In genomic region chr18:48799724-48800315, GRCh38 we compare ENCODE assay signal across 17 cellular contexts.
DNase-seq lines count a peak whose midpoint lies in the region; ATAC-seq and TF ChIP-seq lines count a peak whose summit lies in the region.
"Had no signal": no experiment of that assay in that cellular context is flagged by ENCODE, and none has a peak within 500 bp of the region (broad histone marks: within the 10 kb centered on the region; RNA-seq: fewer than 3 reads in every experiment).

No MANE protein-coding gene starts in this region.

- H3K56ac ChIP-seq in IMR-90 (ENCODE audit: extremely low read depth, insufficient read depth, low read length), result no peak overlapping the region

- H3K36me3 ChIP-seq in IMR-90 (ENCODE audit: control insufficient read depth, insufficient read depth, low read length), result peaks cover 54% of the 10 kb centered on the region
- H3K36me3 ChIP-seq: pancreas, transverse colon had no signal

- H4K8ac ChIP-seq in IMR-90 (ENCODE audit: low read depth in 2 of 2, low read length in 2 of 2), result no peak overlapping the region

- CTCF ChIA-PET in activated CD4-positive, alpha-beta T cell treated with anti-CD3 and anti-CD28 coated beads for 36 hours (lab: Charles Lee), result interaction anchor here (1.0 kb wide), 1 partner anchor 28 kb away, joined by 4 read pairs; no protein-coding TSS in a partner anchor
- CTCF ChIA-PET in IMR-90 (lab: Yijun Ruan, JAX), result no interaction called here

- H2AFZ ChIP-seq in IMR-90 (replicated peaks; ENCODE audit: low read length, poor library complexity), result no peak overlapping the region
- H2AFZ ChIP-seq: hepatocyte had no signal

- no peak overlapping the region for H4K5ac ChIP-seq in IMR-90 (ENCODE audit: low read depth, low read length)

- no peak for TF ChIP-seq CTCF in IMR-90 (conservative IDR thresholded peaks at IDR 0.05; ENCODE audit: low read depth, low read length)
- TF ChIP-seq CTCF in chondrocyte (IDR thresholded peaks at IDR 0.05), result no peak

- H2BK15ac ChIP-seq in IMR-90 (ENCODE audit: low read depth, low read length), result no peak overlapping the region

- peak; percentile 37 for ATAC-seq in activated CD4-positive, alpha-beta T cell treated with anti-CD3 and anti-CD28 coated beads for 36 hours
- ATAC-seq in IMR-90 (ENCODE audit: low read depth), result no peak
- no peak for ATAC-seq in stimulated activated naive B cell treated with anti-CD40 and anti-IgM and Interleukin-4, amounts not matched to agents 10 μg/mL and 1 μg/mL and 100 μg/mL, for 72 hours (replicated peaks)
- no peak for ATAC-seq in GM18858 (IDR thresholded peaks at IDR 0.05; ENCODE audit: unreplicated experiment)
- ATAC-seq: CD8-positive, alpha-beta T cell; esophagus mucosa; pancreas had no signal

- H3K27ac Mint-ChIP-seq in activated CD4-positive, alpha-beta T cell treated with anti-CD3 and anti-CD28 coated beads for 36 hours, result no peak overlapping the region
- H3K27ac Mint-ChIP-seq in chondrocyte (ENCODE audit: unreplicated experiment), result no peak overlapping the region
- peak overlapping the region; percentile 98 for H3K27ac Mint-ChIP-seq in stimulated activated naive B cell treated with anti-CD40 and anti-IgM and Interleukin-4, amounts not matched to agents 10 μg/mL and 1 μg/mL and 100 μg/mL, for 72 hours
- H3K27ac Mint-ChIP-seq: activated CD4-positive, alpha-beta memory T cell treated with anti-CD3 and anti-CD28 coated beads for 36 hours; CD8-positive, alpha-beta T cell; T-helper 1 cell treated with Interleukin-12 subunit alpha and Interleukin-12 subunit beta and Interleukin-4 antibody, amounts not matched to agents 30 μg/mL and 1 μg/mL, for 36 hours had no signal

- no peaks in the 10 kb centered on the region for H3K27me3 ChIP-seq in IMR-90 (ENCODE audit: control insufficient read depth, insufficient read depth, low read length)
- H3K27me3 ChIP-seq: hepatocyte, pancreas, transverse colon had no signal

- H3K27me3 Mint-ChIP-seq in activated CD4-positive, alpha-beta T cell treated with anti-CD3 and anti-CD28 coated beads for 36 hours, result no peaks in the 10 kb centered on the region
- no peaks in the 10 kb centered on the region for H3K27me3 Mint-ChIP-seq in chondrocyte (ENCODE audit: low read depth)
- no peaks in the 10 kb centered on the region for H3K27me3 Mint-ChIP-seq in stimulated activated naive B cell treated with anti-CD40 and anti-IgM and Interleukin-4, amounts not matched to agents 10 μg/mL and 1 μg/mL and 100 μg/mL, for 72 hours
- H3K27me3 Mint-ChIP-seq: activated CD4-positive, alpha-beta memory T cell treated with anti-CD3 and anti-CD28 coated beads for 36 hours had no signal

- H4K91ac ChIP-seq in IMR-90 (ENCODE audit: insufficient read depth, low read depth, low read length), result no peak overlapping the region

- H3K36me3 Mint-ChIP-seq in activated CD4-positive, alpha-beta T cell treated with anti-CD3 and anti-CD28 coated beads for 36 hours (ENCODE audit: low read depth), result no peaks in the 10 kb centered on the region
- H3K36me3 Mint-ChIP-seq in chondrocyte (ENCODE audit: low read depth), result peaks cover 40% of the 10 kb centered on the region
- peaks cover 11 to 19% of the 10 kb centered on the region in 2 donors for H3K36me3 Mint-ChIP-seq in stimulated activated naive B cell treated with anti-CD40 and anti-IgM and Interleukin-4, amounts not matched to agents 10 μg/mL and 1 μg/mL and 100 μg/mL, for 72 hours
- H3K36me3 Mint-ChIP-seq: activated CD4-positive, alpha-beta memory T cell treated with anti-CD3 and anti-CD28 coated beads for 36 hours; CD8-positive, alpha-beta T cell had no signal

- no peaks in the 10 kb centered on the region for H3K9me3 Mint-ChIP-seq in activated CD4-positive, alpha-beta T cell treated with anti-CD3 and anti-CD28 coated beads for 36 hours (ENCODE audit: low read depth)
- no peaks in the 10 kb centered on the region for H3K9me3 Mint-ChIP-seq in chondrocyte (ENCODE audit: low read depth)
- H3K9me3 Mint-ChIP-seq in stimulated activated naive B cell treated with anti-CD40 and anti-IgM and Interleukin-4, amounts not matched to agents 10 μg/mL and 1 μg/mL and 100 μg/mL, for 72 hours, result peaks cover 0 to 4% of the 10 kb centered on the region in 2 donors
- H3K9me3 Mint-ChIP-seq: activated CD4-positive, alpha-beta memory T cell treated with anti-CD3 and anti-CD28 coated beads for 36 hours; CD8-positive, alpha-beta T cell; T-helper 1 cell treated with Interleukin-12 subunit alpha and Interleukin-12 subunit beta and Interleukin-4 antibody, amounts not matched to agents 30 μg/mL and 1 μg/mL, for 36 hours had no signal

- no peak overlapping the region for H3K4ac ChIP-seq in IMR-90 (ENCODE audit: low read depth, low read length)

- peaks cover 12% of the 10 kb centered on the region for H3K4me1 ChIP-seq in IMR-90 (ENCODE audit: control insufficient read depth, insufficient read depth, low read length)

- peaks cover 35% of the 10 kb centered on the region for H3K9me1 ChIP-seq in IMR-90 (ENCODE audit: insufficient read depth, low read length)

- H3K4me2 ChIP-seq in IMR-90 (ENCODE audit: low read depth, low read length), result no peak overlapping the region
- H3K4me2 ChIP-seq: hepatocyte had no signal

- no peak for TF ChIP-seq RAD21 in IMR-90 (IDR thresholded peaks at IDR 0.05; ENCODE audit: low read length)

- intact Hi-C loops in activated CD4-positive, alpha-beta T cell treated with anti-CD3 and anti-CD28 coated beads for 36 hours (cut with DNase I, micrococcal nuclease), result loop anchor here in 1 of 2 experiments (2.0 kb wide), 1 partner anchor 15 kb away; no protein-coding TSS in a partner anchor
- intact Hi-C loops in IMR-90 (cut with micrococcal nuclease), result no loop called here

- H3K18ac ChIP-seq in IMR-90 (ENCODE audit: low read depth, low read length), result no peak overlapping the region

- H4K20me1 ChIP-seq in IMR-90 (ENCODE audit: insufficient read depth, low read length), result peaks cover 25% of the 10 kb centered on the region

- no peak overlapping the region for H3K9ac ChIP-seq in IMR-90 (ENCODE audit: low read depth, low read length)

- H2AK9ac ChIP-seq in IMR-90 (replicated peaks; ENCODE audit: low read depth, low read length, poor library complexity), result no peak overlapping the region

- POLR2A ChIA-PET in activated CD4-positive, alpha-beta T cell treated with anti-CD3 and anti-CD28 coated beads for 36 hours (lab: Charles Lee), result no interaction called here
- POLR2A ChIA-PET in IMR-90 (lab: Charles Lee; ENCODE audit: unreplicated experiment), result no interaction called here

- H3K14ac ChIP-seq in IMR-90 (replicated peaks; ENCODE audit: low read depth, low read length), result peak overlapping the region; percentile 56; the same call in 1 of the 2 replicates

- H3K4me1 Mint-ChIP-seq in activated CD4-positive, alpha-beta T cell treated with anti-CD3 and anti-CD28 coated beads for 36 hours, result peaks cover 37% of the 10 kb centered on the region
- H3K4me1 Mint-ChIP-seq in chondrocyte (ENCODE audit: low read depth), result peaks cover 50% of the 10 kb centered on the region
- H3K4me1 Mint-ChIP-seq in stimulated activated naive B cell treated with anti-CD40 and anti-IgM and Interleukin-4, amounts not matched to agents 10 μg/mL and 1 μg/mL and 100 μg/mL, for 72 hours, result peaks cover 61 to 84% of the 10 kb centered on the region in 2 donors

- H3K4me3 Mint-ChIP-seq in activated CD4-positive, alpha-beta T cell treated with anti-CD3 and anti-CD28 coated beads for 36 hours, result no peak overlapping the region
- H3K4me3 Mint-ChIP-seq in chondrocyte (ENCODE audit: unreplicated experiment), result no peak overlapping the region
- no peak overlapping the region for H3K4me3 Mint-ChIP-seq in stimulated activated naive B cell treated with anti-CD40 and anti-IgM and Interleukin-4, amounts not matched to agents 10 μg/mL and 1 μg/mL and 100 μg/mL, for 72 hours
- H3K4me3 Mint-ChIP-seq: activated CD4-positive, alpha-beta memory T cell treated with anti-CD3 and anti-CD28 coated beads for 36 hours; CD8-positive, alpha-beta T cell; T-helper 1 cell treated with Interleukin-12 subunit alpha and Interleukin-12 subunit beta and Interleukin-4 antibody, amounts not matched to agents 30 μg/mL and 1 μg/mL, for 36 hours had no signal

- no peak overlapping the region for H2BK20ac ChIP-seq in IMR-90 (ENCODE audit: low read depth, low read length)

- no peak for TF ChIP-seq POLR2A in IMR-90 (IDR thresholded peaks at IDR 0.05; ENCODE audit: low read depth, low read length)

- H2BK120ac ChIP-seq in IMR-90 (ENCODE audit: low read depth, low read length), result peak overlapping the region; percentile 49; the same call in 1 of the 2 replicates

- peaks cover 38 to 88% of the 10 kb centered on the region in 2 experiments; a peak in 3 of 4 replicates for H3K79me1 ChIP-seq in IMR-90 (ENCODE audit: low read depth in 1 of 2, low read length in 2 of 2)

- dilution Hi-C loops in IMR-90 (cut with HindIII; ENCODE audit: low sequenced_read_pairs, unreplicated experiment), result no loop called here

- no TSS peak for BruUV-seq in IMR-90 (replicated peaks; lab: Mats Ljungman, UMichigan)

- DNase-seq in activated CD4-positive, alpha-beta T cell treated with anti-CD3 and anti-CD28 coated beads for 36 hours, result peak; percentile 6
- no peak for DNase-seq in activated CD4-positive, alpha-beta T cell treated with anti-CD3 and anti-CD28 coated beads for 4 hours
- DNase-seq in IMR-90 (no peak), chondrocyte (ENCODE audit: low spot score) (peak; percentile 36), NAMALWA (ENCODE audit: low spot score) (no peak)
- DNase-seq in stimulated activated naive B cell treated with anti-CD40 and anti-IgM and Interleukin-4, amounts not matched to agents 10 μg/mL and 1 μg/mL and 100 μg/mL, for 72 hours, result no peak
- no peak for DNase-seq in effector CD8-positive, alpha-beta T cell (lab: John Stamatoyannopoulos, UW)
- DNase-seq: activated CD4-positive, alpha-beta memory T cell treated with anti-CD3 and anti-CD28 coated beads for 36 hours; EL; RPMI8226 had no signal

- no peak overlapping the region for H3K23ac ChIP-seq in IMR-90 (ENCODE audit: low read depth, low read length)

- in situ Hi-C loops in IMR-90 (cut with MboI; ENCODE audit: low sequenced_read_pairs), result no loop called here

- no peaks in the 10 kb centered on the region for H3K9me3 ChIP-seq in IMR-90 (ENCODE audit: control insufficient read depth, insufficient read depth, low read length)
- H3K9me3 ChIP-seq: pancreas, transverse colon had no signal

- H2BK5ac ChIP-seq in IMR-90 (ENCODE audit: low read depth, low read length, poor library complexity, severe bottlenecking), result no peak overlapping the region

- no peak overlapping the region for H3K4me3 ChIP-seq in IMR-90 (ENCODE audit: insufficient read depth, low read depth, low read length)
- H3K4me3 ChIP-seq: hepatocyte, pancreas, transverse colon had no signal

- H2AK5ac ChIP-seq in IMR-90 (ENCODE audit: low read depth, low read length), result peak overlapping the region; percentile 12; the same call in 1 of the 2 replicates

- no peak overlapping the region for H3K27ac ChIP-seq in IMR-90 (ENCODE audit: insufficient read depth, low read length)
- H3K27ac ChIP-seq: pancreas, transverse colon had no signal

- 88% methylated on average over 3 of the region's 8 CpGs; no CpG with 5 or more reads in 1 of the 2 experiments for WGBS in IMR-90 (ENCODE audit: extremely low coverage in 2 of 2, insufficient read length in 1 of 2), 2 experiments

TF ChIP-seq in IMR-90, 13 proteins besides CTCF, POLR2A, EP300 and RAD21 (continues in another document):
- TF ChIP-seq MAZ (IDR thresholded peaks at IDR 0.05; ENCODE audit: borderline replicate concordance, low read depth, low read length), result no peak

Comparison
In these comparisons a context has a peak if more than half of its experiments do, and no peak if none do; other contexts are left out.
1. DNase-seq: peak in activated CD4-positive, alpha-beta T cell treated with anti-CD3 and anti-CD28 coated beads for 36 hours (single experiment) and chondrocyte (single experiment); none in activated CD4-positive, alpha-beta T cell treated with anti-CD3 and anti-CD28 coated beads for 4 hours (0 of 2), IMR-90 (single experiment), stimulated activated naive B cell treated with anti-CD40 and anti-IgM and Interleukin-4, amounts not matched to agents 10 μg/mL and 1 μg/mL and 100 μg/mL, for 72 hours (single experiment), effector CD8-positive, alpha-beta T cell (single experiment) and NAMALWA (single experiment).